In the genomic region with DNA sequence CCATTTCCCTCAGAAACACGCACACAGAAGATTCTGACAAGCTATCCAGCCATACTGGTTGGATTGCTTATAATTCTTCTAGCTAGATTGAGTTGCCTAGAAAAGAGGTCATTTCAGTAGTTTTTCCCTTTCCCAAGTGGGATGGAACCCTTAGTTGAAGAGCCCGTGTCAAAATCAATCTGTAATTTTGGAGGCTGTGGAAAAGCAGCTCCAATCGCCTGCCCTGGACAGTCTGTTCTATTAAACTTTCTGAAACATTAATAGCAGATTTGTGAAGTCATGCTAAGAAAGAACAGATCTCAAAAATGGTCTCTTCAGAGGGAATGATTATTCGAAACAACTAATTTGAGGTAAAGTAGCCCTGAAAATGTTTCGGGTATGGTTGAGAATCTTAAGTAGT, we compare ENCODE assay signal across 1 cellular context.
TF ChIP-seq lines count a peak whose summit lies in the region.

No MANE protein-coding gene starts in this region.

TF ChIP-seq in SK-N-SH, 30 proteins besides CTCF, POLR2A, EP300 and RAD21 (continued from another document):
- TF ChIP-seq, protein P1, sequence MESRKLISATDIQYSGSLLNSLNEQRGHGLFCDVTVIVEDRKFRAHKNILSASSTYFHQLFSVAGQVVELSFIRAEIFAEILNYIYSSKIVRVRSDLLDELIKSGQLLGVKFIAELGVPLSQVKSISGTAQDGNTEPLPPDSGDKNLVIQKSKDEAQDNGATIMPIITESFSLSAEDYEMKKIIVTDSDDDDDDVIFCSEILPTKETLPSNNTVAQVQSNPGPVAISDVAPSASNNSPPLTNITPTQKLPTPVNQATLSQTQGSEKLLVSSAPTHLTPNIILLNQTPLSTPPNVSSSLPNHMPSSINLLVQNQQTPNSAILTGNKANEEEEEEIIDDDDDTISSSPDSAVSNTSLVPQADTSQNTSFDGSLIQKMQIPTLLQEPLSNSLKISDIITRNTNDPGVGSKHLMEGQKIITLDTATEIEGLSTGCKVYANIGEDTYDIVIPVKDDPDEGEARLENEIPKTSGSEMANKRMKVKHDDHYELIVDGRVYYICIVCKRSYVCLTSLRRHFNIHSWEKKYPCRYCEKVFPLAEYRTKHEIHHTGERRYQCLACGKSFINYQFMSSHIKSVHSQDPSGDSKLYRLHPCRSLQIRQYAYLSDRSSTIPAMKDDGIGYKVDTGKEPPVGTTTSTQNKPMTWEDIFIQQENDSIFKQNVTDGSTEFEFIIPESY (IDR thresholded peaks at IDR 0.05; ENCODE audit: borderline replicate concordance, low read depth), result no peak
- TF ChIP-seq POLR2AphosphoS5 (IDR thresholded peaks at IDR 0.05; ENCODE audit: low read depth, low read length) (no peak), GATA2 (CRISPR knock-in tag; IDR thresholded peaks at IDR 0.05) (no peak), TEAD4 (IDR thresholded peaks at IDR 0.05; ENCODE audit: borderline replicate concordance, insufficient read depth) (no peak), TAF1 (IDR thresholded peaks at IDR 0.05; ENCODE audit: borderline replicate concordance, low read depth, low read length) (no peak), FOSL2 (IDR thresholded peaks at IDR 0.05; ENCODE audit: borderline replicate concordance, low read depth) (no peak), SMC3 (IDR thresholded peaks at IDR 0.05; ENCODE audit: low read depth, low read length) (no peak), YY1 (IDR thresholded peaks at IDR 0.05; ENCODE audit: low read depth) (no peak), GABPA (IDR thresholded peaks at IDR 0.05; ENCODE audit: low read depth) (no peak)
- TF ChIP-seq, protein P2, sequence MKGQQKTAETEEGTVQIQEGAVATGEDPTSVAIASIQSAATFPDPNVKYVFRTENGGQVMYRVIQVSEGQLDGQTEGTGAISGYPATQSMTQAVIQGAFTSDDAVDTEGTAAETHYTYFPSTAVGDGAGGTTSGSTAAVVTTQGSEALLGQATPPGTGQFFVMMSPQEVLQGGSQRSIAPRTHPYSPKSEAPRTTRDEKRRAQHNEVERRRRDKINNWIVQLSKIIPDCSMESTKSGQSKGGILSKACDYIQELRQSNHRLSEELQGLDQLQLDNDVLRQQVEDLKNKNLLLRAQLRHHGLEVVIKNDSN (IDR thresholded peaks at IDR 0.05; ENCODE audit: borderline replicate concordance, low read depth), result no peak
- TF ChIP-seq, protein P3, sequence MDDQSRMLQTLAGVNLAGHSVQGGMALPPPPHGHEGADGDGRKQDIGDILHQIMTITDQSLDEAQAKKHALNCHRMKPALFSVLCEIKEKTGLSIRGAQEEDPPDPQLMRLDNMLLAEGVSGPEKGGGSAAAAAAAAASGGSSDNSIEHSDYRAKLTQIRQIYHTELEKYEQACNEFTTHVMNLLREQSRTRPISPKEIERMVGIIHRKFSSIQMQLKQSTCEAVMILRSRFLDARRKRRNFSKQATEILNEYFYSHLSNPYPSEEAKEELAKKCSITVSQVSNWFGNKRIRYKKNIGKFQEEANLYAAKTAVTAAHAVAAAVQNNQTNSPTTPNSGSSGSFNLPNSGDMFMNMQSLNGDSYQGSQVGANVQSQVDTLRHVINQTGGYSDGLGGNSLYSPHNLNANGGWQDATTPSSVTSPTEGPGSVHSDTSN (IDR thresholded peaks at IDR 0.05), result peak; percentile 38; the same call in 1 of the 2 replicates
